In genomic region chr1:86018311-86018923, GRCh38 we compare ENCODE assay signal across 8 cellular contexts.
DNase-seq lines count a peak whose midpoint lies in the region; ATAC-seq and TF ChIP-seq lines count a peak whose summit lies in the region.

No MANE protein-coding gene starts in this region.

- CTCF ChIA-PET in SK-N-SH (lab: Yijun Ruan, JAX) = interaction anchor here (0.6 to 7.6 kb wide), 45 partner anchors 11 to 713 kb away, joined by 3 to 68 read pairs (median 4); no protein-coding TSS in a partner anchor

- peak; percentile 76 for TF ChIP-seq RAD21 in SK-N-SH (IDR thresholded peaks at IDR 0.05; ENCODE audit: low read length)

- 4% methylated on average over 2 of the region's 2 CpGs for WGBS in SK-N-SH (ENCODE audit: low lambda C conversion rate)
- 34% methylated on average over 2 of the region's 2 CpGs for WGBS in smooth muscle cell (ENCODE audit: low lambda C conversion rate)

- H3K9me3 ChIP-seq in SK-N-SH = no peaks in the 10 kb centered on the region
- H3K9me3 ChIP-seq in smooth muscle cell (replicated peaks; ENCODE audit: low read depth) = no peaks in the 10 kb centered on the region

- H3K9ac ChIP-seq in SK-N-SH = no peak overlapping the region
- no peak overlapping the region for H3K9ac ChIP-seq in smooth muscle cell (ENCODE audit: low read depth)

- H3K4me3 ChIP-seq in SK-N-SH (ENCODE audit: low read depth in 2 of 2, low read length in 1 of 2) = no peak overlapping the region
- no peak overlapping the region for H3K4me3 ChIP-seq in smooth muscle cell

- no peaks in the 10 kb centered on the region for H3K9me2 ChIP-seq in SK-N-SH

- H3K27ac ChIP-seq in SK-N-SH (ENCODE audit: low read depth in 2 of 2, low read length in 1 of 2) (no peak overlapping the region), foreskin keratinocyte (no peak overlapping the region), smooth muscle cell (ENCODE audit: low read depth) (no peak overlapping the region)

- no peak overlapping the region for H3K4me2 ChIP-seq in SK-N-SH
- H3K4me2 ChIP-seq in smooth muscle cell = no peak overlapping the region

- H3K4me1 ChIP-seq in SK-N-SH (ENCODE audit: control insufficient read depth in 1 of 2, insufficient read depth in 2 of 2, low read depth in 1 of 2, low read length in 1 of 2) (no peaks in the 10 kb centered on the region), foreskin keratinocyte (no peaks in the 10 kb centered on the region), smooth muscle cell (ENCODE audit: low read depth) (no peaks in the 10 kb centered on the region)

- H3F3A ChIP-seq in SK-N-SH (replicated peaks; ENCODE audit: insufficient read depth) (peaks cover 4% of the 10 kb centered on the region), smooth muscle cell (ENCODE audit: low read depth) (no peaks in the 10 kb centered on the region)

- H3K27me3 ChIP-seq in SK-N-SH (ENCODE audit: insufficient read depth) (no peaks in the 10 kb centered on the region), foreskin keratinocyte (no peaks in the 10 kb centered on the region), smooth muscle cell (ENCODE audit: low read depth) (no peaks in the 10 kb centered on the region)

- H3K79me2 ChIP-seq in SK-N-SH (ENCODE audit: insufficient read depth) = no peaks in the 10 kb centered on the region
- H3K79me2 ChIP-seq in smooth muscle cell (ENCODE audit: low read depth) = no peaks in the 10 kb centered on the region

- TF ChIP-seq EP300 in SK-N-SH (IDR thresholded peaks at IDR 0.05; ENCODE audit: borderline replicate concordance in 1 of 2, low read depth in 1 of 2, low read length in 1 of 2) = no peak

- POLR2A ChIA-PET in SK-N-SH (lab: Yijun Ruan, JAX) = no interaction called here

- DNase-seq in NCI-H1436 (lab: John Stamatoyannopoulos, UW) (peak; percentile 1), NCI-H1436 treated with DMSO at 0.1 percent for 48 hours (lab: John Stamatoyannopoulos, UW) (no peak), HS-5 (ENCODE audit: low read depth) (peak; percentile 22), SK-N-SH (peak; percentile 31), foreskin keratinocyte (peak; percentile 3 to 22), smooth muscle cell (lab: John Stamatoyannopoulos, UW; ENCODE audit: unreplicated experiment) (no peak)

- H4K20me1 ChIP-seq in SK-N-SH (ENCODE audit: insufficient read depth) (no peaks in the 10 kb centered on the region), smooth muscle cell (ENCODE audit: low read depth) (no peaks in the 10 kb centered on the region)

- no peak overlapping the region for H2AFZ ChIP-seq in SK-N-SH (ENCODE audit: low read depth)
- no peak overlapping the region for H2AFZ ChIP-seq in smooth muscle cell (ENCODE audit: low read depth)

- ATAC-seq in GM19395 (IDR thresholded peaks at IDR 0.05; ENCODE audit: unreplicated experiment) (peak; percentile 56), foreskin keratinocyte (peak; percentile 56), GM19328 (IDR thresholded peaks at IDR 0.05; ENCODE audit: unreplicated experiment) (no peak)

- TF ChIP-seq CTCF in SK-N-SH (IDR thresholded peaks at IDR 0.05) (peak; percentile 92), foreskin keratinocyte (conservative IDR thresholded peaks at IDR 0.05) (peak; percentile 78), smooth muscle cell (IDR thresholded peaks at IDR 0.05; ENCODE audit: borderline replicate concordance, insufficient read depth, poor library complexity, severe bottlenecking) (peak; percentile 86)

- H3K36me3 ChIP-seq in SK-N-SH (replicated peaks in 1 of 2; ENCODE audit: control insufficient read depth in 1 of 2, insufficient read depth in 2 of 2, low read length in 1 of 2) = no peaks in the 10 kb centered on the region
- no peaks in the 10 kb centered on the region for H3K36me3 ChIP-seq in smooth muscle cell (ENCODE audit: low read depth)

TF ChIP-seq in SK-N-SH, 30 proteins besides CTCF, POLR2A, EP300 and RAD21:
- TF ChIP-seq, protein P1, sequence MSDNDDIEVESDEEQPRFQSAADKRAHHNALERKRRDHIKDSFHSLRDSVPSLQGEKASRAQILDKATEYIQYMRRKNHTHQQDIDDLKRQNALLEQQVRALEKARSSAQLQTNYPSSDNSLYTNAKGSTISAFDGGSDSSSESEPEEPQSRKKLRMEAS (IDR thresholded peaks at IDR 0.05; ENCODE audit: low read depth) = no peak
- TF ChIP-seq SMC3 (IDR thresholded peaks at IDR 0.05; ENCODE audit: low read depth, low read length) (peak; percentile 55; the same call in 1 of the 2 replicates), YY1 (IDR thresholded peaks at IDR 0.05; ENCODE audit: low read depth) (no peak)

Comparison
In these comparisons a context has a peak if more than half of its experiments do, and no peak if none do; other contexts are left out.
1. DNase-seq: peak in NCI-H1436 (single experiment), HS-5 (single experiment), SK-N-SH (single experiment) and foreskin keratinocyte (2 of 2); none in NCI-H1436 treated with DMSO at 0.1 percent for 48 hours (single experiment) and smooth muscle cell (single experiment).
2. Peak in every context shown above with its lines, with median percentiles within 50 percentile points of each other: CTCF ChIP-seq.